ENCODE assay signal across 24 cellular contexts in genomic region chr6:169165561-169166300, GRCh38.
DNase-seq lines count a peak whose midpoint lies in the region; ATAC-seq, FAIRE-seq and TF ChIP-seq lines count a peak whose summit lies in the region.
"Had no signal": no experiment of that assay in that cellular context is flagged by ENCODE, and none has a peak within 500 bp of the region (broad histone marks: within the 10 kb centered on the region; RNA-seq: fewer than 3 reads in every experiment).

No MANE protein-coding gene starts in this region.

- H3K27me3 Mint-ChIP-seq in activated CD8-positive, alpha-beta T cell treated with anti-CD3 and anti-CD28 coated beads, Interleukin-2, amount 10 ng/mL, durations not matched to agents 7 days and 5 days (ENCODE audit: low read depth) = no peaks in the 10 kb centered on the region
- H3K27me3 Mint-ChIP-seq in activated CD8-positive, alpha-beta T cell treated with anti-CD3 and anti-CD28 coated beads for 36 hours = no peaks in the 10 kb centered on the region
- no peaks in the 10 kb centered on the region for H3K27me3 Mint-ChIP-seq in T-helper 2 cell treated with Interferon-gamma antibody and Interleukin-4, amounts not matched to agents 5 μg/mL and 100 μg/mL, for 36 hours (ENCODE audit: low read depth)
- H3K27me3 Mint-ChIP-seq: activated CD4-positive, alpha-beta memory T cell treated with anti-CD3 and anti-CD28 coated beads, Interleukin-2, amount 10 ng/mL, durations not matched to agents 7 days and 5 days had no signal

- no peak for TF ChIP-seq CTCF in activated CD8-positive, alpha-beta T cell treated with anti-CD3 and anti-CD28 coated beads for 36 hours (IDR thresholded peaks at IDR 0.05)
- TF ChIP-seq CTCF in brain microvascular endothelial cell (IDR thresholded peaks at IDR 0.05; ENCODE audit: low read depth, low read length, missing control alignments) (no peak), kidney (IDR thresholded peaks at IDR 0.05; ENCODE audit: borderline replicate concordance, extremely low read depth, insufficient read depth) (no peak), tibial artery (IDR thresholded peaks at IDR 0.05) (no peak)

- no peak overlapping the region for H3K4me3 ChIP-seq in brain microvascular endothelial cell (ENCODE audit: low read depth, low read length)
- no peak overlapping the region for H3K4me3 ChIP-seq in kidney (ENCODE audit: low read length in 2 of 2)
- no peak overlapping the region for H3K4me3 ChIP-seq in tibial artery
- H3K4me3 ChIP-seq: BLaER1 treated with 17β-estradiol and CSF1 and Interleukin-3, amounts not matched to agents 10 nM and 100 nM; thyroid gland had no signal

- H3K36me3 Mint-ChIP-seq in activated CD8-positive, alpha-beta T cell treated with anti-CD3 and anti-CD28 coated beads, Interleukin-2, amount 10 ng/mL, durations not matched to agents 7 days and 5 days (ENCODE audit: low read depth) = no peaks in the 10 kb centered on the region
- no peaks in the 10 kb centered on the region for H3K36me3 Mint-ChIP-seq in activated CD8-positive, alpha-beta T cell treated with anti-CD3 and anti-CD28 coated beads for 36 hours (ENCODE audit: low read depth)
- no peaks in the 10 kb centered on the region for H3K36me3 Mint-ChIP-seq in T-helper 2 cell treated with Interferon-gamma antibody and Interleukin-4, amounts not matched to agents 5 μg/mL and 100 μg/mL, for 36 hours (ENCODE audit: low read depth)
- H3K36me3 Mint-ChIP-seq: activated naive CD8-positive, alpha-beta T cell treated with anti-CD3 and anti-CD28 coated beads, Interleukin-2, amount 10 ng/mL, durations not matched to agents 7 days and 5 days; natural killer cell had no signal

- intact Hi-C loops in activated CD8-positive, alpha-beta T cell treated with anti-CD3 and anti-CD28 coated beads for 36 hours (cut with micrococcal nuclease) = no loop called here
- intact Hi-C loops in kidney (cut with DNase I) = no loop called here
- intact Hi-C loops in tibial artery (cut with DNase I; ENCODE audit: low total_unique reads) = loop anchor here (10.0 kb wide), 1 partner anchor 91 kb away; no protein-coding TSS in a partner anchor

- in situ Hi-C loops in brain microvascular endothelial cell (cut with HindIII; ENCODE audit: low pct_ligation_motif_present, low sequenced_read_pairs) = no loop called here

- CTCF ChIA-PET in activated CD8-positive, alpha-beta T cell treated with anti-CD3 and anti-CD28 coated beads, Interleukin-2, amount 10 ng/mL, durations not matched to agents 7 days and 5 days (lab: Charles Lee) = no interaction called here
- CTCF ChIA-PET in activated CD8-positive, alpha-beta T cell treated with anti-CD3 and anti-CD28 coated beads for 36 hours (lab: Charles Lee) = no interaction called here

- no peaks in the 10 kb centered on the region for H3K4me1 Mint-ChIP-seq in activated CD8-positive, alpha-beta T cell treated with anti-CD3 and anti-CD28 coated beads, Interleukin-2, amount 10 ng/mL, durations not matched to agents 7 days and 5 days (ENCODE audit: low read depth)
- peaks cover 5% of the 10 kb centered on the region for H3K4me1 Mint-ChIP-seq in activated CD8-positive, alpha-beta T cell treated with anti-CD3 and anti-CD28 coated beads for 36 hours (ENCODE audit: low read depth)
- H3K4me1 Mint-ChIP-seq in T-helper 2 cell treated with Interferon-gamma antibody and Interleukin-4, amounts not matched to agents 5 μg/mL and 100 μg/mL, for 36 hours (ENCODE audit: low read depth) = no peaks in the 10 kb centered on the region
- H3K4me1 Mint-ChIP-seq: activated CD4-positive, alpha-beta memory T cell treated with anti-CD3 and anti-CD28 coated beads, Interleukin-2, amount 10 ng/mL, durations not matched to agents 7 days and 5 days; natural killer cell had no signal

- no peak overlapping the region for H3K27ac Mint-ChIP-seq in activated CD8-positive, alpha-beta T cell treated with anti-CD3 and anti-CD28 coated beads, Interleukin-2, amount 10 ng/mL, durations not matched to agents 7 days and 5 days
- no peak overlapping the region for H3K27ac Mint-ChIP-seq in activated CD8-positive, alpha-beta T cell treated with anti-CD3 and anti-CD28 coated beads for 36 hours
- H3K27ac Mint-ChIP-seq in T-helper 2 cell treated with Interferon-gamma antibody and Interleukin-4, amounts not matched to agents 5 μg/mL and 100 μg/mL, for 36 hours = no peak overlapping the region
- H3K27ac Mint-ChIP-seq: activated CD4-positive, alpha-beta memory T cell treated with anti-CD3 and anti-CD28 coated beads, Interleukin-2, amount 10 ng/mL, durations not matched to agents 7 days and 5 days; activated naive CD8-positive, alpha-beta T cell treated with anti-CD3 and anti-CD28 coated beads, Interleukin-2, amount 10 ng/mL, durations not matched to agents 7 days and 5 days; activated T-helper 1 cell treated with anti-CD3 and anti-CD28 coated beads, Interleukin-12 subunit alpha, Interleukin-12 subunit beta, Interleukin-2, Interleukin-4 antibody, amounts not matched to agents 30 ng/mL and 10 ng/mL and 1 ng/mL, durations not matched to agents 14 hours and 24 hours and 36 hours; natural killer cell had no signal

- POLR2A ChIA-PET in activated CD8-positive, alpha-beta T cell treated with anti-CD3 and anti-CD28 coated beads, Interleukin-2, amount 10 ng/mL, durations not matched to agents 7 days and 5 days (lab: Charles Lee) = no interaction called here
- POLR2A ChIA-PET in activated CD8-positive, alpha-beta T cell treated with anti-CD3 and anti-CD28 coated beads for 36 hours (lab: Charles Lee) = no interaction called here

- H3K36me3 ChIP-seq in brain microvascular endothelial cell (replicated peaks) = peaks cover 5% of the 10 kb centered on the region
- no peaks in the 10 kb centered on the region for H3K36me3 ChIP-seq in kidney (ENCODE audit: control insufficient read depth in 1 of 2, insufficient read depth in 2 of 2, low read length in 2 of 2)
- no peaks in the 10 kb centered on the region for H3K36me3 ChIP-seq in tibial artery
- H3K36me3 ChIP-seq: BLaER1 treated with 17β-estradiol and CSF1 and Interleukin-3, amounts not matched to agents 10 nM and 100 nM; thyroid gland had no signal

- no peak overlapping the region for H3K9ac ChIP-seq in kidney (ENCODE audit: low read length in 2 of 2)
- H3K9ac ChIP-seq: BLaER1 treated with 17β-estradiol and CSF1 and Interleukin-3, amounts not matched to agents 10 nM and 100 nM had no signal

- H3K27me3 ChIP-seq in brain microvascular endothelial cell (replicated peaks) = no peaks in the 10 kb centered on the region
- H3K27me3 ChIP-seq in tibial artery = no peaks in the 10 kb centered on the region
- H3K27me3 ChIP-seq: BLaER1 treated with 17β-estradiol and CSF1 and Interleukin-3, amounts not matched to agents 10 nM and 100 nM; thyroid gland had no signal

- H3K9me3 ChIP-seq in kidney (ENCODE audit: control insufficient read depth in 1 of 2, low read length in 2 of 2) = no peaks in the 10 kb centered on the region
- no peaks in the 10 kb centered on the region for H3K9me3 ChIP-seq in tibial artery
- H3K9me3 ChIP-seq: thyroid gland had no signal

- no peak overlapping the region for H3K4me3 Mint-ChIP-seq in activated CD8-positive, alpha-beta T cell treated with anti-CD3 and anti-CD28 coated beads, Interleukin-2, amount 10 ng/mL, durations not matched to agents 7 days and 5 days
- H3K4me3 Mint-ChIP-seq in activated CD8-positive, alpha-beta T cell treated with anti-CD3 and anti-CD28 coated beads for 36 hours = no peak overlapping the region
- no peak overlapping the region for H3K4me3 Mint-ChIP-seq in T-helper 2 cell treated with Interferon-gamma antibody and Interleukin-4, amounts not matched to agents 5 μg/mL and 100 μg/mL, for 36 hours
- H3K4me3 Mint-ChIP-seq: activated CD4-positive, alpha-beta memory T cell treated with anti-CD3 and anti-CD28 coated beads, Interleukin-2, amount 10 ng/mL, durations not matched to agents 7 days and 5 days; activated naive CD8-positive, alpha-beta T cell treated with anti-CD3 and anti-CD28 coated beads, Interleukin-2, amount 10 ng/mL, durations not matched to agents 7 days and 5 days; activated T-helper 1 cell treated with anti-CD3 and anti-CD28 coated beads, Interleukin-12 subunit alpha, Interleukin-12 subunit beta, Interleukin-2, Interleukin-4 antibody, amounts not matched to agents 30 ng/mL and 10 ng/mL and 1 ng/mL, durations not matched to agents 14 hours and 24 hours and 36 hours; natural killer cell had no signal

- no peaks in the 10 kb centered on the region for H3K9me3 Mint-ChIP-seq in activated CD8-positive, alpha-beta T cell treated with anti-CD3 and anti-CD28 coated beads, Interleukin-2, amount 10 ng/mL, durations not matched to agents 7 days and 5 days (ENCODE audit: insufficient read depth)
- no peaks in the 10 kb centered on the region for H3K9me3 Mint-ChIP-seq in activated CD8-positive, alpha-beta T cell treated with anti-CD3 and anti-CD28 coated beads for 36 hours
- no peaks in the 10 kb centered on the region for H3K9me3 Mint-ChIP-seq in T-helper 2 cell treated with Interferon-gamma antibody and Interleukin-4, amounts not matched to agents 5 μg/mL and 100 μg/mL, for 36 hours
- H3K9me3 Mint-ChIP-seq: activated CD4-positive, alpha-beta memory T cell treated with anti-CD3 and anti-CD28 coated beads, Interleukin-2, amount 10 ng/mL, durations not matched to agents 7 days and 5 days; activated naive CD8-positive, alpha-beta T cell treated with anti-CD3 and anti-CD28 coated beads, Interleukin-2, amount 10 ng/mL, durations not matched to agents 7 days and 5 days; activated T-helper 1 cell treated with anti-CD3 and anti-CD28 coated beads, Interleukin-12 subunit alpha, Interleukin-12 subunit beta, Interleukin-2, Interleukin-4 antibody, amounts not matched to agents 30 ng/mL and 10 ng/mL and 1 ng/mL, durations not matched to agents 14 hours and 24 hours and 36 hours; natural killer cell had no signal

- DNase-seq in activated CD8-positive, alpha-beta T cell treated with anti-CD3 and anti-CD28 coated beads, Interleukin-2, amount 10 ng/mL, durations not matched to agents 7 days and 5 days = peak; percentile 14
- no peak for DNase-seq in activated CD8-positive, alpha-beta T cell treated with anti-CD3 and anti-CD28 coated beads for 36 hours
- DNase-seq in brain microvascular endothelial cell (no peak), kidney (peak; percentile 43), tibial artery (peak in 1 of 2 donors; percentile 53), GM19238 (ENCODE audit: insufficient read length, low spot score) (no peak)
- no peak for DNase-seq in T-helper 2 cell treated with Interferon-gamma antibody and Interleukin-4, amounts not matched to agents 5 μg/mL and 100 μg/mL, for 36 hours (ENCODE audit: low spot score)
- DNase-seq in activated CD4-positive, alpha-beta T cell treated with anti-CD3 and anti-CD28 coated beads, Interleukin-2, amount 50 U/mL, for 4 hours = no peak
- DNase-seq: activated CD4-positive, alpha-beta memory T cell treated with anti-CD3 and anti-CD28 coated beads, Interleukin-2, amount 10 ng/mL, durations not matched to agents 7 days and 5 days; activated naive CD8-positive, alpha-beta T cell treated with anti-CD3 and anti-CD28 coated beads, Interleukin-2, amount 10 ng/mL, durations not matched to agents 7 days and 5 days; caudate nucleus; effector memory CD4-positive, alpha-beta T cell; natural killer cell; NCI-H1092; NCI-H82; stimulated activated CD4-positive, alpha-beta T cell treated with anti-CD3 and anti-CD28 coated beads, Interleukin-12 subunit alpha, Interleukin-12 subunit beta, amount 100 ng/mL, for 4 hours; thyroid gland had no signal

- H3K4me1 ChIP-seq in kidney (ENCODE audit: control insufficient read depth in 1 of 2, insufficient read depth in 1 of 2, low read depth in 1 of 2, low read length in 2 of 2) = no peaks in the 10 kb centered on the region
- peaks cover 0 to 95% (median 48%) of the 10 kb centered on the region in 4 donors for H3K4me1 ChIP-seq in tibial artery

- H3K27ac ChIP-seq in brain microvascular endothelial cell (peak overlapping the region; percentile 35), kidney (ENCODE audit: low read depth in 2 of 2, low read length in 2 of 2) (no peak overlapping the region), tibial artery (peak overlapping the region; percentile 83 to 89)
- H3K27ac ChIP-seq: BLaER1 treated with 17β-estradiol and CSF1 and Interleukin-3, amounts not matched to agents 10 nM and 100 nM; thyroid gland; VCaP had no signal

- FAIRE-seq in kidney (lab: Jason Lieb, UNC) = no peak
- FAIRE-seq: A204.1, D721Med, G401.6, islet of Langerhans had no signal

- no peak for ATAC-seq in activated CD8-positive, alpha-beta T cell treated with anti-CD3 and anti-CD28 coated beads, Interleukin-2, amount 10 ng/mL, durations not matched to agents 7 days and 5 days
- no peak for ATAC-seq in activated CD8-positive, alpha-beta T cell treated with anti-CD3 and anti-CD28 coated beads for 36 hours
- ATAC-seq: natural killer cell had no signal

Comparison
In these comparisons a context has a peak if more than half of its experiments do, and no peak if none do; other contexts are left out.
1. DNase-seq: peak in activated CD8-positive, alpha-beta T cell treated with anti-CD3 and anti-CD28 coated beads, Interleukin-2, amount 10 ng/mL, durations not matched to agents 7 days and 5 days (single experiment) and kidney (single experiment); none in activated CD8-positive, alpha-beta T cell treated with anti-CD3 and anti-CD28 coated beads for 36 hours (single experiment), brain microvascular endothelial cell (single experiment), T-helper 2 cell treated with Interferon-gamma antibody and Interleukin-4, amounts not matched to agents 5 μg/mL and 100 μg/mL, for 36 hours (single experiment), activated CD4-positive, alpha-beta T cell treated with anti-CD3 and anti-CD28 coated beads, Interleukin-2, amount 50 U/mL, for 4 hours (0 of 2) and GM19238 (single experiment).
2. H3K27ac ChIP-seq: peak in brain microvascular endothelial cell (single experiment) and tibial artery (2 of 2); none in kidney (0 of 2).